ENCODE assay signal across 1 cellular context in genomic region chr1:12279728-12280469, GRCh38.
A peak's percentile ranks its signal among the peaks of the same experiment; 100 is the strongest.
TF ChIP-seq lines count a peak whose summit lies in the region.

No MANE protein-coding gene starts in this region.

TF ChIP-seq in K562, 482 proteins besides CTCF, POLR2A, EP300 and RAD21 (continued from another document):
- TF ChIP-seq RBM25 (IDR thresholded peaks at IDR 0.05; ENCODE audit: low read depth, low read length, severe bottlenecking) = no peak
- peak; percentile 46 for TF ChIP-seq MAFK (IDR thresholded peaks at IDR 0.05; ENCODE audit: low read length)
- no peak for TF ChIP-seq XRCC4 (IDR thresholded peaks at IDR 0.05; ENCODE audit: extremely low read depth, insufficient read depth, insufficient read length)
- TF ChIP-seq C11orf30 (IDR thresholded peaks at IDR 0.05; ENCODE audit: low read depth) = peak; percentile 53
- TF ChIP-seq TEAD2 (tag; IDR thresholded peaks at IDR 0.05) = no peak
- TF ChIP-seq ZMIZ1 (IDR thresholded peaks at IDR 0.05; ENCODE audit: low read depth in 2 of 2, low read length in 2 of 2) = no peak
- no peak for TF ChIP-seq E2F6 (IDR thresholded peaks at IDR 0.05; ENCODE audit: borderline replicate concordance in 1 of 2, extremely low read depth in 1 of 2, insufficient read depth in 1 of 2, insufficient read length in 1 of 2, low read depth in 1 of 2, low read length in 1 of 2, poor library complexity in 1 of 2, severe bottlenecking in 1 of 2)
- no peak for TF ChIP-seq ZNF407 (IDR thresholded peaks at IDR 0.05; ENCODE audit: low read depth)
- no peak for TF ChIP-seq SMARCB1 (IDR thresholded peaks at IDR 0.05; ENCODE audit: insufficient read length, low read depth)
- TF ChIP-seq HMG20B (CRISPR knock-in tag; IDR thresholded peaks at IDR 0.05) = no peak
